Comparison of ENCODE assay signal across 11 cellular contexts in genomic region chr6:105326216-105326615, GRCh38.
A peak's percentile ranks its signal among the peaks of the same experiment; 100 is the strongest.
DNase-seq lines count a peak whose midpoint lies in the region; ATAC-seq and TF ChIP-seq lines count a peak whose summit lies in the region.
"Had no signal": no experiment of that assay in that cellular context is flagged by ENCODE, and none has a peak within 500 bp of the region (broad histone marks: within the 10 kb centered on the region; RNA-seq: fewer than 3 reads in every experiment).

No MANE protein-coding gene starts in this region.

- peak; percentile 65 for DNase-seq in COR-L47 (lab: John Stamatoyannopoulos, UW)
- peak; percentile 80 for DNase-seq in NCI-H1105 (lab: John Stamatoyannopoulos, UW)
- DNase-seq in left lobe of liver (ENCODE audit: low spot score) = peak; percentile 69
- DNase-seq in coronary artery (ENCODE audit: low spot score) = no peak
- no peak for DNase-seq in GM19238 (ENCODE audit: insufficient read length, low spot score)
- DNase-seq in NCI-H226 = no peak
- DNase-seq: CD8-positive, alpha-beta memory T cell; NCI-H446 treated with DMSO at 0.1 percent for 48 hours had no signal

- ATAC-seq in activated T-helper 17 cell treated with anti-CD3 and anti-CD28 coated beads, Interleukin-2, amount 50 U/mL, for 72 hours (replicated peaks) = peak; percentile 48
- ATAC-seq in left lobe of liver = peak; percentile 97
- ATAC-seq in GM21447 (IDR thresholded peaks at IDR 0.05; ENCODE audit: unreplicated experiment) = no peak

- no peaks in the 10 kb centered on the region for H3K9me3 Mint-ChIP-seq in activated T-helper 17 cell treated with anti-CD3 and anti-CD28 coated beads, Interleukin-2, amount 50 U/mL, for 72 hours
- H3K9me3 Mint-ChIP-seq: CD8-positive, alpha-beta memory T cell had no signal

- TF ChIP-seq CTCF in coronary artery (IDR thresholded peaks at IDR 0.05) = no peak

- no peak overlapping the region for H3K27ac Mint-ChIP-seq in activated T-helper 17 cell treated with anti-CD3 and anti-CD28 coated beads, Interleukin-2, amount 50 U/mL, for 72 hours

- H3K27ac ChIP-seq in coronary artery = no peak overlapping the region
- H3K27ac ChIP-seq: hepatocyte had no signal

- no peaks in the 10 kb centered on the region for H3K27me3 Mint-ChIP-seq in activated T-helper 17 cell treated with anti-CD3 and anti-CD28 coated beads, Interleukin-2, amount 50 U/mL, for 72 hours
- H3K27me3 Mint-ChIP-seq: CD8-positive, alpha-beta memory T cell had no signal

- peaks cover 98% of the 10 kb centered on the region for H3K36me3 Mint-ChIP-seq in activated T-helper 17 cell treated with anti-CD3 and anti-CD28 coated beads, Interleukin-2, amount 50 U/mL, for 72 hours (ENCODE audit: low read depth)

- peaks cover 4% of the 10 kb centered on the region for H3K4me1 Mint-ChIP-seq in activated T-helper 17 cell treated with anti-CD3 and anti-CD28 coated beads, Interleukin-2, amount 50 U/mL, for 72 hours

- no peak overlapping the region for H3K4me3 ChIP-seq in coronary artery
- H3K4me3 ChIP-seq: hepatocyte had no signal

- H3K4me3 Mint-ChIP-seq in activated T-helper 17 cell treated with anti-CD3 and anti-CD28 coated beads, Interleukin-2, amount 50 U/mL, for 72 hours = no peak overlapping the region
- H3K4me3 Mint-ChIP-seq: CD8-positive, alpha-beta memory T cell had no signal

Comparison
In these comparisons a context has a peak if more than half of its experiments do, and no peak if none do; other contexts are left out.
1. DNase-seq: peak in COR-L47 (single experiment), NCI-H1105 (single experiment) and left lobe of liver (single experiment); none in coronary artery (single experiment), GM19238 (single experiment) and NCI-H226 (single experiment).